In the genomic region with DNA sequence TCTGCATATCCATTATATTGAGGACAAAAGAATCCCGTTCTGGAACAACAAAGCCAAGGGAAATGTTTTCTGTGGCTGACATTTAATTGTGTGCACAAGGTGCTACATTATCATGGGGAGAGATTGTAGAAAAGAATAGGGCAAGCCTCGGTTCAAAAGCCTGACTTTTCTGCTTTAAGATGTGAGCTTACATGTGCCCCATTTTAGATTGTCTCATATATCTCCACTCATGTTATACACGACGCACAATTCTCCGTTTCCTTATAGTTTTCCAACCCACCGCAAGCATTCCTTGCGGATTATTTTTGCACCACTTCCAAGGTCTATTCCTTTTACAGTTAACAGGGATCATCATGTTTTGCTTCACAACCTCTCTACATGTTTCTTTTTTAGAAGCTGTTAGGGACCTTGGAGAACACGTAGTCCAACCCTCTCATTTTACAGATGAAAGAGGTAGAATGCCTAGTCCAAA, we compare ENCODE assay signal across 8 cellular contexts.
DNase-seq lines count a peak whose midpoint lies in the region; ATAC-seq, FAIRE-seq and TF ChIP-seq lines count a peak whose summit lies in the region.

No MANE protein-coding gene starts in this region.

- no peak overlapping the region for H2AFZ ChIP-seq in PC-9

- POLR2A ChIA-PET in Caco-2 (lab: Charles Lee) = interaction anchor here (1.4 to 1.8 kb wide), 2 partner anchors 205 to 241 kb away, joined by 4 to 7 read pairs; no protein-coding TSS in a partner anchor
- POLR2A ChIA-PET in PC-9 (lab: Charles Lee; ENCODE audit: unreplicated experiment) = no interaction called here

- H3K4me1 ChIP-seq in Caco-2 (peaks cover 65% of the 10 kb centered on the region), PC-9 (replicated peaks; ENCODE audit: insufficient read depth) (peaks cover 71% of the 10 kb centered on the region), psoas muscle (peaks cover 18% of the 10 kb centered on the region)

- H3F3A ChIP-seq in PC-9 (ENCODE audit: insufficient read depth, low read depth) = peaks cover 18% of the 10 kb centered on the region; the same call in 1 of the 2 replicates

- H3K9me3 Mint-ChIP-seq in Caco-2 (ENCODE audit: unreplicated experiment) (no peaks in the 10 kb centered on the region), endothelial cell (ENCODE audit: unreplicated experiment) (no peaks in the 10 kb centered on the region)

- CTCF ChIA-PET in Caco-2 (lab: Charles Lee) (interaction anchor here (0.6 to 3.6 kb wide), 6 partner anchors 50 to 597 kb away, joined by 3 to 23 read pairs (median 5); no protein-coding TSS in a partner anchor), PC-9 (lab: Charles Lee) (interaction anchor here (0.7 to 1.6 kb wide), 5 partner anchors 11 to 461 kb away, joined by 3 to 6 read pairs (median 4); no protein-coding TSS in a partner anchor)

- H3K27ac Mint-ChIP-seq in Caco-2 (ENCODE audit: unreplicated experiment) (no peak overlapping the region), endothelial cell (ENCODE audit: unreplicated experiment) (peak overlapping the region; percentile 91)

- H3K27ac ChIP-seq in PC-9 = no peak overlapping the region
- no peak overlapping the region for H3K27ac ChIP-seq in psoas muscle

- H3K9me3 ChIP-seq in Caco-2 (no peaks in the 10 kb centered on the region), PC-9 (ENCODE audit: insufficient read depth, low read depth) (no peaks in the 10 kb centered on the region), psoas muscle (no peaks in the 10 kb centered on the region)

- intact Hi-C loops in Caco-2 (cut with micrococcal nuclease; ENCODE audit: unreplicated experiment) = loop anchor here (1.0 to 10.0 kb wide), 7 partner anchors 73 to 598 kb away; partner anchors contain the start of gene MAML3
- intact Hi-C loops in PC-9 (cut with micrococcal nuclease; ENCODE audit: unreplicated experiment) = loop anchor here (1.0 to 10.0 kb wide), 7 partner anchors 73 to 651 kb away; no protein-coding TSS in a partner anchor
- intact Hi-C loops in psoas muscle (cut with DNase I) = loop anchor here (2.0 to 5.0 kb wide), 6 partner anchors 101 to 521 kb away; partner anchors contain the start of gene MAML3 (in 1 of the 2)

- H3K4me3 Mint-ChIP-seq in Caco-2 (ENCODE audit: unreplicated experiment) = peak overlapping the region; percentile 0
- H3K4me3 Mint-ChIP-seq in endothelial cell (ENCODE audit: unreplicated experiment) = peak overlapping the region; percentile 58

- peaks cover 32% of the 10 kb centered on the region for H3K4me1 Mint-ChIP-seq in Caco-2 (ENCODE audit: low read depth, unreplicated experiment)
- peaks cover 37% of the 10 kb centered on the region for H3K4me1 Mint-ChIP-seq in endothelial cell (ENCODE audit: unreplicated experiment)

- H3K9me2 ChIP-seq in PC-9 (ENCODE audit: insufficient read depth) = no peaks in the 10 kb centered on the region

- TF ChIP-seq CTCF in Caco-2 (IDR thresholded peaks at IDR 0.05; ENCODE audit: insufficient read depth in 1 of 2, low read depth in 1 of 2, low read length in 1 of 2, severe bottlenecking in 1 of 2, unreplicated experiment in 1 of 2) (no peak), PC-9 (conservative IDR thresholded peaks at IDR 0.05) (no peak), endothelial cell (IDR thresholded peaks at IDR 0.05; ENCODE audit: unreplicated experiment) (no peak), psoas muscle (IDR thresholded peaks at IDR 0.05) (no peak)

- WGBS in psoas muscle, 3 donors = 44 to 53% (median 50%) methylated on average over 8 of the region's 8 CpGs

- FAIRE-seq in RCC 7860 (lab: Jason Lieb, UNC) = no peak

- DNase-seq in Caco-2 (no peak), PC-9 (no peak), endothelial cell (ENCODE audit: low spot score) (no peak), psoas muscle (no peak), HUDEP-2 (lab: John Stamatoyannopoulos, UW; ENCODE audit: unreplicated experiment in 76 of 76) (no peak), RCC 7860 (ENCODE audit: low spot score) (no peak), HuH-7.5 (ENCODE audit: low spot score) (no peak)

- no peaks in the 10 kb centered on the region for H3K27me3 ChIP-seq in Caco-2 (replicated peaks; ENCODE audit: control insufficient read depth, insufficient read depth, low read length)
- H3K27me3 ChIP-seq in PC-9 (ENCODE audit: insufficient read depth, low read depth) = no peaks in the 10 kb centered on the region
- H3K27me3 ChIP-seq in psoas muscle (ENCODE audit: insufficient read depth in 3 of 3, low read length in 2 of 3) = no peaks in the 10 kb centered on the region

- BruUV-seq in Caco-2 (replicated peaks; lab: Mats Ljungman, UMichigan) = no TSS peak
- TSS peak; percentile 11 for BruUV-seq in PC-9 (replicated peaks; lab: Mats Ljungman, UMichigan)

- H3K36me3 ChIP-seq in Caco-2 (ENCODE audit: control insufficient read depth, insufficient read depth, low read length) (no peaks in the 10 kb centered on the region), PC-9 (ENCODE audit: low read depth) (no peaks in the 10 kb centered on the region), psoas muscle (ENCODE audit: insufficient read depth in 1 of 2, low read depth in 1 of 2) (no peaks in the 10 kb centered on the region)

- no peak for ATAC-seq in psoas muscle
- ATAC-seq in GM21447 (IDR thresholded peaks at IDR 0.05; ENCODE audit: unreplicated experiment) = no peak

- H3K79me2 ChIP-seq in PC-9 (ENCODE audit: low read depth) = no peaks in the 10 kb centered on the region

- peak overlapping the region; percentile 77 for H3K4me2 ChIP-seq in PC-9

- H4K20me1 ChIP-seq in PC-9 (ENCODE audit: insufficient read depth) = no peaks in the 10 kb centered on the region

- no peak overlapping the region for H3K4me3 ChIP-seq in Caco-2 (ENCODE audit: low read depth, low read length)
- peak overlapping the region; percentile 59; the same call in 1 of the 2 replicates for H3K4me3 ChIP-seq in PC-9
- H3K4me3 ChIP-seq in psoas muscle = peak overlapping the region; percentile 85

- no peaks in the 10 kb centered on the region for H3K36me3 Mint-ChIP-seq in Caco-2 (ENCODE audit: insufficient read depth, unreplicated experiment)
- no peaks in the 10 kb centered on the region for H3K36me3 Mint-ChIP-seq in endothelial cell (ENCODE audit: low read depth, unreplicated experiment)

- H3K27me3 Mint-ChIP-seq in Caco-2 (ENCODE audit: insufficient read depth, unreplicated experiment) (no peaks in the 10 kb centered on the region), endothelial cell (ENCODE audit: unreplicated experiment) (peaks cover 2% of the 10 kb centered on the region)
